ENCODE assay signal across 8 cellular contexts in the genomic region with DNA sequence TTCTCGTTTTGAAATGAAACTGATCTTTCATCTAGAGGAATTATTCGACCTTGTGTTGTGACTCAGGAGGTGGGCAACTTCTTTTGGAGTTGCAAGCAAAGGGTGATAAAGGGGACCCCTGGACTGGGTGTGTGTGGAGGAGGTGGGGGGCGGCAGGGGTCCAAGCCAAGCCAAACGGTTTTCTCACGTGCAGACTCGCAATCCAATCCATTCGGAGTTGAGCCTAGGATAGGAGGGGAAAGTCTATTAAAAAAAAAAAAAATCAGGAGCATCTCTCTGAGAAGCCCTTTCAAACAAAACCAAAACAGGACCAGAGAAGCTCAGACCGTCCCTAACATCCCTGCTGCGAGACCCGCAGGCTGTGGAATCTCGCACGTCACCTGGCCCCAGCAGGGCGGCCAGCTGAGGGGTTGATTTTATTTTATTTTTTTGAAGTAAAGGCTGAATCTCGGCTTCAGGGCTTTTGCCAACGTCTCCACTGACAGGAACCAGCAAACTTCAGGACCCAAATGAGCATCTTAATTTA. TPM values are rescaled to one million over a fixed set of nuclear protein-coding genes. Genes with fewer than 3 reads are reported as not detected.
DNase-seq lines count a peak whose midpoint lies in the region; ATAC-seq, FAIRE-seq and TF ChIP-seq lines count a peak whose summit lies in the region.

No MANE protein-coding gene starts in this region.

- H3K9me3 ChIP-seq in right cardiac atrium (ENCODE audit: control insufficient read depth, low read length), result no peaks in the 10 kb centered on the region
- H3K9me3 ChIP-seq in skeletal muscle satellite cell (replicated peaks; ENCODE audit: low read length), result no peaks in the 10 kb centered on the region

- peak overlapping the region; percentile 96 for H3K4me2 ChIP-seq in skeletal muscle satellite cell (ENCODE audit: low read length)

- peak overlapping the region; percentile 100 for H3K4me3 ChIP-seq in right cardiac atrium (ENCODE audit: low read length)
- H3K4me3 ChIP-seq in skeletal muscle satellite cell (ENCODE audit: low read length), result peak overlapping the region; percentile 78

- H3K9me3 Mint-ChIP-seq in activated B cell treated with CpG ODN at 0.5 μM for 24 hours, result no peaks in the 10 kb centered on the region

- ATAC-seq in activated B cell treated with CpG ODN at 0.5 μM for 24 hours (ENCODE audit: low read depth) (no peak), right cardiac atrium (peak in 1 of 2 donors; percentile 8), HG02870 (IDR thresholded peaks at IDR 0.05; ENCODE audit: unreplicated experiment) (no peak), HG03135 (IDR thresholded peaks at IDR 0.05; ENCODE audit: unreplicated experiment) (no peak)

- no peak overlapping the region for H3K27ac Mint-ChIP-seq in activated B cell treated with CpG ODN at 0.5 μM for 24 hours

- H3K27me3 Mint-ChIP-seq in activated B cell treated with CpG ODN at 0.5 μM for 24 hours, result no peaks in the 10 kb centered on the region

- FAIRE-seq in GM19239 (lab: Jason Lieb, UNC), result no peak

- no peaks in the 10 kb centered on the region for H3K27me3 ChIP-seq in right cardiac atrium (ENCODE audit: control insufficient read depth, insufficient read depth)
- H3K27me3 ChIP-seq in skeletal muscle satellite cell (ENCODE audit: control insufficient read depth, insufficient read depth, low read length), result no peaks in the 10 kb centered on the region

- peaks cover 32% of the 10 kb centered on the region for H3K4me1 Mint-ChIP-seq in activated B cell treated with CpG ODN at 0.5 μM for 24 hours

- H3K4me3 Mint-ChIP-seq in activated B cell treated with CpG ODN at 0.5 μM for 24 hours, result peak overlapping the region; percentile 91

- intact Hi-C loops in activated B cell treated with CpG ODN at 0.5 μM for 24 hours (cut with micrococcal nuclease) (no loop called here), right cardiac atrium (cut with DNase I) (loop anchor here in 3 of 4 donors (5.0 to 10.0 kb wide), 2 partner anchors 191 to 1231 kb away; a partner anchor contains a TSS)

- no peak for TF ChIP-seq CTCF in activated B cell treated with CpG ODN at 0.5 μM for 24 hours (IDR thresholded peaks at IDR 0.05)

- no peaks in the 10 kb centered on the region for H3K4me1 ChIP-seq in right cardiac atrium (ENCODE audit: control insufficient read depth, insufficient read depth, low read length)
- H3K4me1 ChIP-seq in skeletal muscle satellite cell (ENCODE audit: control insufficient read depth, insufficient read depth, low read length), result peaks cover 34% of the 10 kb centered on the region

- peak overlapping the region; percentile 86 for H3K27ac ChIP-seq in right cardiac atrium (ENCODE audit: low read length)

- no peaks in the 10 kb centered on the region for H3K36me3 ChIP-seq in skeletal muscle satellite cell (ENCODE audit: insufficient read depth, low read length)

- DNase-seq in NCI-H146 (lab: John Stamatoyannopoulos, UW) (peak; percentile 9), NCI-H146 treated with DMSO at 0.1 percent for 48 hours (lab: John Stamatoyannopoulos, UW; ENCODE audit: unreplicated experiment) (no peak), activated B cell treated with CpG ODN at 0.5 μM for 24 hours (no peak), right cardiac atrium (peak in 2 of 3 donors; percentile 62 to 66), GM19239 (ENCODE audit: insufficient read length, low spot score) (no peak)

- POLR2A ChIA-PET in activated B cell treated with CpG ODN at 0.5 μM for 24 hours (lab: Charles Lee), result interaction anchor here (0.7 to 1.2 kb wide), 8 partner anchors 38 to 1229 kb away, joined by 3 to 6 read pairs (median 4); no protein-coding TSS in a partner anchor

- WGBS in right cardiac atrium, result under 1% methylated on average over 15 of the region's 15 CpGs

- CTCF ChIA-PET in activated B cell treated with CpG ODN at 0.5 μM for 24 hours (lab: Charles Lee), result interaction anchor here (0.7 kb wide), 1 partner anchor 59 kb away, joined by 7 read pairs; no protein-coding TSS in a partner anchor

- peak overlapping the region; percentile 86 for H3K9ac ChIP-seq in skeletal muscle satellite cell (ENCODE audit: low read depth, low read length)

- no peaks in the 10 kb centered on the region for H3K36me3 Mint-ChIP-seq in activated B cell treated with CpG ODN at 0.5 μM for 24 hours (ENCODE audit: low read depth)

RNA-seq across cellular contexts. Expression of a gene that starts 3.8 kb away (rescaled TPM):
- total RNA-seq in activated B cell treated with CpG ODN at 0.5 μM for 24 hours, result 162 and 200 TPM in 2 replicates
- total RNA-seq in right cardiac atrium, result 100 to 1,000 TPM; 132 to 147 (median 141) TPM
- polyA plus RNA-seq in right cardiac atrium, result 40.2 TPM
- 57.8 and 63.1 TPM in 2 replicates for total RNA-seq in skeletal muscle satellite cell (2012; rRNA removed)

Comparison
In these comparisons a context has a peak if more than half of its experiments do, and no peak if none do; other contexts are left out.
1. DNase-seq: peak in NCI-H146 (single experiment) and right cardiac atrium (2 of 3); none in NCI-H146 treated with DMSO at 0.1 percent for 48 hours (single experiment), activated B cell treated with CpG ODN at 0.5 μM for 24 hours (single experiment) and GM19239 (single experiment).